In the genomic region with DNA sequence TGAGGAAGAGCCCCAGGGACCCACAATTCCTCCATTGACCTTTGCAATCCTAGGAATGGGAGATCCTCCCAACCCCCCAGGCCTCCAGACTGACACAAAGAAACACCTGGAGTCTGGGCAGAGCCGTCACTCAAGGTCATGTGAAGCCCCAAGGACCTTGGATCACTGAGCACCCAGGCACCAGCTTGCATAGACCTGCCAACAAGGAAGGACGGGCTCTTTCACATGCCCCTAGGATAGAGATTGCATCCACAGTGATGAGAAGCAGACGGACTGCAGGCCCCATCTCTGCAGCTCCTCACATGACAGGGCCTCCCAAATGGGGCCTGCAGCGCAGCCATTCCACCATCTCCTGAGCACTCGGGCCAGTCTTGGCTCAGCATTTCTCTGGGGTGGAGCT, we compare ENCODE assay signal across 1 cellular context.
TF ChIP-seq lines count a peak whose summit lies in the region.

No MANE protein-coding gene starts in this region.

TF ChIP-seq in SK-N-SH treated with all-trans-retinoic acid at 6 μM for 48 hours, 23 proteins besides CTCF, POLR2A, EP300 and RAD21 (continued from another document):
- TF ChIP-seq, protein P1, sequence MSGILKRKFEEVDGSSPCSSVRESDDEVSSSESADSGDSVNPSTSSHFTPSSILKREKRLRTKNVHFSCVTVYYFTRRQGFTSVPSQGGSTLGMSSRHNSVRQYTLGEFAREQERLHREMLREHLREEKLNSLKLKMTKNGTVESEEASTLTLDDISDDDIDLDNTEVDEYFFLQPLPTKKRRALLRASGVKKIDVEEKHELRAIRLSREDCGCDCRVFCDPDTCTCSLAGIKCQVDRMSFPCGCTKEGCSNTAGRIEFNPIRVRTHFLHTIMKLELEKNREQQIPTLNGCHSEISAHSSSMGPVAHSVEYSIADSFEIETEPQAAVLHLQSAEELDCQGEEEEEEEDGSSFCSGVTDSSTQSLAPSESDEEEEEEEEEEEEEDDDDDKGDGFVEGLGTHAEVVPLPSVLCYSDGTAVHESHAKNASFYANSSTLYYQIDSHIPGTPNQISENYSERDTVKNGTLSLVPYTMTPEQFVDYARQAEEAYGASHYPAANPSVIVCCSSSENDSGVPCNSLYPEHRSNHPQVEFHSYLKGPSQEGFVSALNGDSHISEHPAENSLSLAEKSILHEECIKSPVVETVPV (CRISPR knock-in tag; IDR thresholded peaks at IDR 0.05) = no peak
TF ChIP-seq in SK-N-SH treated with all-trans-retinoic acid at 6 μM for 48 hours: peak in this region for 0.
